Comparison of ENCODE assay signal across 8 cellular contexts in the genomic region with DNA sequence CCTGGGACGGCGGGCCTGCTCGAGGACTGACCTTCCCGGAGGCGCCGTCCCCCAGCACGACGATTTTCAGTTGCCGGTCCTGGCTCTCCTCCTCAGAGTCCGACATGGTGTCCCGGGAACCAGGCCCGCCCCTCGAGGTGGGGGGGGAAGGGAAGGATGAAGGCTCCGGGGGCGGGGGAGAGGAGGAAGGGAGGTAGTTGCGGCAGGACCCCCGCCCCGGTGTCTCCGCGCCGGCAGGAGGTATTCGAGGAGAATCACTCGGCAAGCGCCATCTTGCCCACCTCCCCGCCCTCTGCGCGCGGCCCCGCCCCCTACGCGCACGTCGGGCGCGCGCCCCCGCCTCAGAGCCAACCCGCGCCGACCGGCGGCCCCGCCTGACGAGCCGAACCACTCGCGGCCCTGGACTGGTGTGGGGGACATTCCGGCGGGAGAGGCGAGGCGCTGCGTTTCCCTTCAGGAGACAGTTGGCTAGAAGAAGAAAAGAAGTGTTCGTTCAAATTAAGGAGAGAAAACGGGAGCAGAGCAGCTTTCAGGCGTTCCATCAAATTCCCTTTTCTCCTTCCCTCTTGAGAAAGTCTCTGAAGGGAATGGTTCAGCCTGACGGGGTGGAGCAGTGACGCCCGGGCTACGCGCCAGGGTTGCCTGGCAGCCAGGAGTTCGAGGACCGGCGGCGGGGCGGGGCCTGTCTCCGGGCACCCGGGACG. TPM values are rescaled to one million over a fixed set of nuclear protein-coding genes. Genes with fewer than 3 reads are reported as not detected.
DNase-seq lines count a peak whose midpoint lies in the region; ATAC-seq and TF ChIP-seq lines count a peak whose summit lies in the region.

RAB28 (minus strand) TSS at position 296 of the 704 bp plus-strand sequence.

- peak within 1 kb of the TSS; percentile 66 for H3K9ac ChIP-seq in rectal smooth muscle tissue (ENCODE audit: low read length)

- H3K36me3 ChIP-seq in rectal smooth muscle tissue (ENCODE audit: control insufficient read depth, insufficient read depth, low read length) (no peaks in the 10 kb centered on the region), vagina (no peaks in the 10 kb centered on the region)

- H3K27ac ChIP-seq in rectal smooth muscle tissue (ENCODE audit: low read depth, low read length) (peak within 1 kb of the TSS; percentile 96), vagina (peak within 1 kb of the TSS; percentile 93)

- no peaks in the 10 kb centered on the region for H3K9me3 ChIP-seq in vagina

- DNase-seq in NCI-H2081 treated with DMSO at 0.1 percent for 48 hours (lab: John Stamatoyannopoulos, UW) (peak; percentile 89), T1000 (lab: John Stamatoyannopoulos, UW) (peak; percentile 99), astrocyte of the hippocampus (ENCODE audit: low read depth, low spot score) (peak; percentile 98), hepatic stellate cell (ENCODE audit: low spot score) (peak; percentile 85), vagina (ENCODE audit: extremely low spot score in 2 of 2) (peak; percentile 93 to 96)

- TF ChIP-seq POLR2A in vagina (IDR thresholded peaks at IDR 0.05) = peak in 1 of 2 donors; percentile 73

- H3K4me3 ChIP-seq in rectal smooth muscle tissue (ENCODE audit: low read length) (peak within 1 kb of the TSS; percentile 75), vagina (peak within 1 kb of the TSS; percentile 90 to 91)

- no peak for TF ChIP-seq CTCF in vagina (IDR thresholded peaks at IDR 0.05)

- ATAC-seq in GM18519 (IDR thresholded peaks at IDR 0.05; ENCODE audit: low FRiP score, unreplicated experiment) = peak; percentile 88
- peak; percentile 99 for ATAC-seq in HG03045 (IDR thresholded peaks at IDR 0.05; ENCODE audit: unreplicated experiment)

- H3K4me1 ChIP-seq in rectal smooth muscle tissue (ENCODE audit: control insufficient read depth, insufficient read depth, low read length) (peaks cover 14% of the 10 kb centered on the region), vagina (peaks cover 17% of the 10 kb centered on the region)

- H3K27me3 ChIP-seq in rectal smooth muscle tissue (ENCODE audit: control insufficient read depth, insufficient read depth, low read length) (no peaks in the 10 kb centered on the region), vagina (no peaks in the 10 kb centered on the region)

- intact Hi-C loops in vagina (cut with DNase I) = loop anchor here (2.0 kb wide), 1 partner anchor 61 kb away; the partner anchor contains the start of gene NKX3-2

RNA-seq across cellular contexts. Expression of gene RAB28, which starts in this region (rescaled TPM):
- 182 TPM for total RNA-seq in vagina

Comparison
In these comparisons a context has a peak if more than half of its experiments do, and no peak if none do; other contexts are left out.
1. Peak in every context shown above with its lines: DNase-seq, ATAC-seq, H3K4me3 ChIP-seq and H3K27ac ChIP-seq.